In the genomic region with DNA sequence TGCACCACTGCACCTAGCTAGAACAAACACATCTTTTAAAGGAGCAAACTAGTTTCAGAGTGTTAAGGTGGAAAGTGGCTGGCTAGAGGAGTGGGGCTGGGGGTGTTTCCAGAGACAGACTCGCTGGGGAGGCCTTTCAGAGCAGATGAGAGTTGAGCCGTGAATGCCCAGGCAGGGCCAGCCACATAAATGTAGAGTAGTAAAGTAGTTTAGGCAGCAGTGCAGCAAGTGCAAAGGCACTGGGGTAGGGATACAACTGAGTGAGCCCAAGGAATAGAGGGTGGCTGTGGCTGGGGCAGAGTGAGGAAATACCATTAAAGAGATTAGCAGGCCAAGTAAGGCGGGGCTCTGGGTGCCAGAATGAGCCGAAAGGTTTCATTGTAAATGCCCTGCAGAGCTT, we compare ENCODE assay signal across 27 cellular contexts.
DNase-seq lines count a peak whose midpoint lies in the region; ATAC-seq, FAIRE-seq and TF ChIP-seq lines count a peak whose summit lies in the region.
"Had no signal": no experiment of that assay in that cellular context is flagged by ENCODE, and none has a peak within 500 bp of the region (broad histone marks: within the 10 kb centered on the region; RNA-seq: fewer than 3 reads in every experiment).

No MANE protein-coding gene starts in this region.

- H4K20me1 ChIP-seq in astrocyte (ENCODE audit: insufficient read depth, low read length) (no peaks in the 10 kb centered on the region), GM23338 (replicated peaks; ENCODE audit: insufficient read depth) (no peaks in the 10 kb centered on the region)

- H3K4me3 ChIP-seq in ACC112 (ENCODE audit: low read depth, low read length) = no peak overlapping the region
- no peak overlapping the region for H3K4me3 ChIP-seq in astrocyte (ENCODE audit: insufficient read depth, low read depth, low read length)
- H3K4me3 ChIP-seq in GM23338 = no peak overlapping the region
- H3K4me3 ChIP-seq: breast epithelium, GM12878, left lung, right atrium auricular region, tibial artery had no signal

- no peaks in the 10 kb centered on the region for H3K27me3 ChIP-seq in ACC112 (ENCODE audit: insufficient read depth, low read length)
- no peaks in the 10 kb centered on the region for H3K27me3 ChIP-seq in astrocyte (ENCODE audit: insufficient read depth, low read length)
- no peaks in the 10 kb centered on the region for H3K27me3 ChIP-seq in GM23338 (ENCODE audit: insufficient read depth)
- H3K27me3 ChIP-seq: breast epithelium, left lung, right atrium auricular region, tibial artery had no signal

- no peaks in the 10 kb centered on the region for H3K27me3 Mint-ChIP-seq in astrocyte (ENCODE audit: low read depth, unreplicated experiment)
- H3K27me3 Mint-ChIP-seq in GM23338 (ENCODE audit: insufficient read depth, low read depth, poor library complexity) = peaks cover 11% of the 10 kb centered on the region
- H3K27me3 Mint-ChIP-seq: activated CD8-positive, alpha-beta T cell treated with anti-CD3 and anti-CD28 coated beads for 36 hours had no signal

- H3K9me3 ChIP-seq in astrocyte (ENCODE audit: insufficient read depth, low read depth, low read length) = no peaks in the 10 kb centered on the region
- H3K9me3 ChIP-seq: breast epithelium, left lung, right atrium auricular region, tibial artery had no signal

- ATAC-seq in GM23338 = no peak
- ATAC-seq: activated CD8-positive, alpha-beta T cell treated with anti-CD3 and anti-CD28 coated beads for 36 hours; activated naive CD4-positive, alpha-beta T cell treated with anti-CD3 and anti-CD28 coated beads, Interleukin-2, amount 50 U/mL, for 72 hours; CD8-positive, alpha-beta T cell; GM12878; Right ventricle myocardium inferior had no signal

- no peak for TF ChIP-seq CTCF in astrocyte (IDR thresholded peaks at IDR 0.05; ENCODE audit: insufficient read depth, low read depth, low read length)
- no peak for TF ChIP-seq CTCF in GM23338 (conservative IDR thresholded peaks at IDR 0.05; ENCODE audit: low read depth in 2 of 2)

- no peaks in the 10 kb centered on the region for H3F3A ChIP-seq in GM23338 (replicated peaks; ENCODE audit: low read depth)

- H3K9me3 Mint-ChIP-seq in astrocyte (ENCODE audit: unreplicated experiment) = peaks cover 3% of the 10 kb centered on the region
- no peaks in the 10 kb centered on the region for H3K9me3 Mint-ChIP-seq in GM23338
- H3K9me3 Mint-ChIP-seq: activated CD8-positive, alpha-beta T cell treated with anti-CD3 and anti-CD28 coated beads for 36 hours; activated naive CD4-positive, alpha-beta T cell treated with anti-CD3 and anti-CD28 coated beads, Interleukin-2, amount 50 U/mL, for 72 hours; activated T-helper 2 cell treated with anti-CD3 and anti-CD28 coated beads, Interferon-gamma antibody, Interleukin-2, Interleukin-4, amounts not matched to agents 10 μg/mL and 5 μg/mL and 100 μg/mL, durations not matched to agents 14 hours and 24 hours and 36 hours; CD8-positive, alpha-beta T cell had no signal

- no peak for FAIRE-seq in astrocyte (lab: Jason Lieb, UNC)
- FAIRE-seq: A204.1, GM12878 had no signal

- DNase-seq in NCI-H82 (lab: John Stamatoyannopoulos, UW) (peak; percentile 64), astrocyte (ENCODE audit: low read depth) (no peak), mesenteric fat pad (ENCODE audit: low spot score) (peak; percentile 37), GM23338 (ENCODE audit: low spot score) (no peak), GDM1 (lab: John Stamatoyannopoulos, UW) (no peak), NCI-H524 treated with DMSO at 0.1 percent for 48 hours (lab: John Stamatoyannopoulos, UW) (no peak)
- no peak for DNase-seq in activated CD4-positive, alpha-beta T cell treated with anti-CD3 and anti-CD28 coated beads for 4 hours
- DNase-seq: activated CD8-positive, alpha-beta T cell treated with anti-CD3 and anti-CD28 coated beads for 36 hours; CD8-positive, alpha-beta T cell; DMS 273 treated with DMSO at 0.1 percent for 48 hours; left lung; NCI-H1092; NCI-H1694; NCI-H2171 treated with DMSO at 0.1 percent for 48 hours; NCI-H510A treated with DMSO at 0.1 percent for 48 hours; posterior cingulate gyrus; stimulated activated CD4-positive, alpha-beta T cell treated with anti-CD3 and anti-CD28 coated beads, Interleukin-4, amount 100 ng/mL, for 1 hour; tibial artery had no signal

- no peaks in the 10 kb centered on the region for H3K36me3 Mint-ChIP-seq in astrocyte (ENCODE audit: low read depth, unreplicated experiment)
- H3K36me3 Mint-ChIP-seq in GM23338 (ENCODE audit: low read depth) = no peaks in the 10 kb centered on the region
- H3K36me3 Mint-ChIP-seq: activated naive CD4-positive, alpha-beta T cell treated with anti-CD3 and anti-CD28 coated beads, Interleukin-2, amount 50 U/mL, for 72 hours; CD8-positive, alpha-beta T cell had no signal

- H3K4me1 Mint-ChIP-seq in astrocyte (ENCODE audit: low read depth, unreplicated experiment) = peaks cover 34% of the 10 kb centered on the region
- H3K4me1 Mint-ChIP-seq in GM23338 = peaks cover 3% of the 10 kb centered on the region; the same call in 1 of the 3 replicates

- H3K4me2 ChIP-seq in astrocyte (ENCODE audit: low read length) = no peak overlapping the region
- no peak overlapping the region for H3K4me2 ChIP-seq in GM23338

- no peak overlapping the region for H3K9ac ChIP-seq in astrocyte (ENCODE audit: low read length)

- H3K27ac Mint-ChIP-seq in astrocyte (ENCODE audit: unreplicated experiment) (no peak overlapping the region), GM23338 (no peak overlapping the region)
- H3K27ac Mint-ChIP-seq: activated CD8-positive, alpha-beta T cell treated with anti-CD3 and anti-CD28 coated beads for 36 hours; activated naive CD4-positive, alpha-beta T cell treated with anti-CD3 and anti-CD28 coated beads, Interleukin-2, amount 50 U/mL, for 72 hours; activated T-helper 2 cell treated with anti-CD3 and anti-CD28 coated beads, Interferon-gamma antibody, Interleukin-2, Interleukin-4, amounts not matched to agents 10 μg/mL and 5 μg/mL and 100 μg/mL, durations not matched to agents 14 hours and 24 hours and 36 hours; CD8-positive, alpha-beta T cell; memory B cell had no signal

- no peaks in the 10 kb centered on the region for H3K36me3 ChIP-seq in ACC112 (ENCODE audit: insufficient read depth, low read length)
- H3K36me3 ChIP-seq in astrocyte (ENCODE audit: insufficient read depth, low read length) = no peaks in the 10 kb centered on the region
- H3K36me3 ChIP-seq in GM23338 (ENCODE audit: insufficient read depth) = no peaks in the 10 kb centered on the region
- H3K36me3 ChIP-seq: breast epithelium, left lung, right atrium auricular region, tibial artery had no signal

- H3K4me1 ChIP-seq in ACC112 (ENCODE audit: control insufficient read depth, insufficient read depth, low read length, unreplicated experiment) (peaks cover 20% of the 10 kb centered on the region), astrocyte (ENCODE audit: insufficient read depth, low read length) (peaks cover 18% of the 10 kb centered on the region), GM23338 (ENCODE audit: insufficient read depth) (no peaks in the 10 kb centered on the region)

- H3K27ac ChIP-seq in ACC112 (ENCODE audit: low read depth, low read length) (peak overlapping the region; percentile 27; the same call in 1 of the 2 replicates), astrocyte (ENCODE audit: low read depth, low read length) (peak overlapping the region; percentile 30), GM23338 (ENCODE audit: low read depth) (no peak overlapping the region)
- H3K27ac ChIP-seq: left lung, right atrium auricular region had no signal

- H2AFZ ChIP-seq in ACC112 (ENCODE audit: low read length, unreplicated experiment) = no peak overlapping the region
- no peak overlapping the region for H2AFZ ChIP-seq in astrocyte (ENCODE audit: low read depth, low read length)
- no peak overlapping the region for H2AFZ ChIP-seq in GM23338

- no peak overlapping the region for H3K4me3 Mint-ChIP-seq in astrocyte (ENCODE audit: unreplicated experiment)
- no peak overlapping the region for H3K4me3 Mint-ChIP-seq in GM23338
- H3K4me3 Mint-ChIP-seq: activated CD8-positive, alpha-beta T cell treated with anti-CD3 and anti-CD28 coated beads for 36 hours; CD8-positive, alpha-beta T cell; memory B cell had no signal

- H3K9me2 ChIP-seq in GM23338 (ENCODE audit: insufficient read depth) = no peaks in the 10 kb centered on the region

- no peaks in the 10 kb centered on the region for H3K79me2 ChIP-seq in ACC112 (ENCODE audit: control insufficient read depth, insufficient read depth, low read length, unreplicated experiment)
- H3K79me2 ChIP-seq in astrocyte (ENCODE audit: insufficient read depth, low read length) = no peaks in the 10 kb centered on the region
- no peaks in the 10 kb centered on the region for H3K79me2 ChIP-seq in GM23338 (replicated peaks; ENCODE audit: insufficient read depth)

TF ChIP-seq in GM23338, 12 proteins besides CTCF, POLR2A, EP300 and RAD21:
- no peak for TF ChIP-seq POLR2AphosphoS5 (IDR thresholded peaks at IDR 0.05; ENCODE audit: low read depth)
- TF ChIP-seq EZH2 (IDR thresholded peaks at IDR 0.05; ENCODE audit: low read depth, unreplicated experiment) = no peak
- TF ChIP-seq CREB1 (CRISPR knock-in tag; IDR thresholded peaks at IDR 0.05; ENCODE audit: low read depth) = no peak
- no peak for TF ChIP-seq STAT1 (IDR thresholded peaks at IDR 0.05; ENCODE audit: unreplicated experiment)
- TF ChIP-seq ZNF331 (CRISPR knock-in tag; IDR thresholded peaks at IDR 0.05; ENCODE audit: low read depth) = no peak
- TF ChIP-seq ZNF114 (CRISPR knock-in tag; IDR thresholded peaks at IDR 0.05) = no peak

Comparison
In these comparisons a context has a peak if more than half of its experiments do, and no peak if none do; other contexts are left out.
1. DNase-seq: peak in NCI-H82 (single experiment) and mesenteric fat pad (single experiment); none in astrocyte (single experiment), GM23338 (single experiment), GDM1 (single experiment), NCI-H524 treated with DMSO at 0.1 percent for 48 hours (single experiment) and activated CD4-positive, alpha-beta T cell treated with anti-CD3 and anti-CD28 coated beads for 4 hours (0 of 2).